In the genomic region with DNA sequence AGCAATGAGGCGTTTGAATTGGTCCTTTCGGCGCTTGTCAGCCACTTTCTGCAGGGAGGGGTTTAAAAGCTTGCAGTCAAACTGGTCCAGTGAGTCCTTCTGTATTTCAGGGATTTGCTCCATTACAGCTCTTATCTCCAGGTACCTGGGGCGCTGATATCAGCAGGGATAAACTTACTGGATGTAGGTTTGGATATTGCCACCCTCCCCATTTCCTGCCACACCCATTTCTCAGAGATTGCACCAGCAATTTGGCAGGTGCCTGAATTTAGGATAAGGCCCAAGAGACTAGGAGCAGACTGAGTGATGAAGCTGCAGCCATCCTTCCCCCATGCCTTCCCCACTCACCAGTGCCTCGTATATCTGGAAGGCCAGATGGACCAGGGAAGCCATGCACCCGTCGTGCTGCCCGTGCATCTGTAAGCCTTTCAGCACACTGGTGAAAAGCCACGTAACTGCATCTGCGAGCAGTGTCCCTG, we compare ENCODE assay signal across 25 cellular contexts. TPM values are rescaled to one million over a fixed set of nuclear protein-coding genes. Genes with fewer than 3 reads are reported as not detected.
DNase-seq lines count a peak whose midpoint lies in the region; ATAC-seq and TF ChIP-seq lines count a peak whose summit lies in the region.
"Had no signal": no experiment of that assay in that cellular context is flagged by ENCODE, and none has a peak within 500 bp of the region (broad histone marks: within the 10 kb centered on the region; RNA-seq: fewer than 3 reads in every experiment).

No MANE protein-coding gene starts in this region.

- H3K9me2 ChIP-seq in PC-3 (replicated peaks; ENCODE audit: low read length) = no peaks in the 10 kb centered on the region

- intact Hi-C loops in activated naive CD4-positive, alpha-beta T cell treated with anti-CD3 and anti-CD28 coated beads for 36 hours (cut with micrococcal nuclease) = no loop called here
- intact Hi-C loops in PC-3 (cut with micrococcal nuclease) (no loop called here), right cardiac atrium (cut with DNase I) (no loop called here)
- intact Hi-C loops in dendritic cell treated with granulocyte-macrophage colony-stimulating factor and Interleukin-4, amounts not matched to agents 40 ng/mL and 50 ng/mL, for 4 days (cut with micrococcal nuclease) = no loop called here

- POLR2A ChIA-PET in PC-3 (lab: Charles Lee; ENCODE audit: unreplicated experiment) = interaction anchor here (0.5 kb wide), 1 partner anchor 9 kb away, joined by 3 read pairs; no protein-coding TSS in a partner anchor

- H3K4me1 ChIP-seq in PC-3 (ENCODE audit: insufficient read depth, low read length) (no peaks in the 10 kb centered on the region), right cardiac atrium (ENCODE audit: control insufficient read depth, insufficient read depth, low read length) (peaks cover 2% of the 10 kb centered on the region)
- H3K4me1 ChIP-seq: ascending aorta, sigmoid colon had no signal

- H3K4me1 Mint-ChIP-seq in activated naive CD4-positive, alpha-beta T cell treated with anti-CD3 and anti-CD28 coated beads for 36 hours (ENCODE audit: low read depth) = peaks cover 3% of the 10 kb centered on the region
- peaks cover 5% of the 10 kb centered on the region for H3K4me1 Mint-ChIP-seq in dendritic cell treated with granulocyte-macrophage colony-stimulating factor and Interleukin-4, amounts not matched to agents 40 ng/mL and 50 ng/mL, for 4 days (ENCODE audit: low read depth)
- H3K4me1 Mint-ChIP-seq in type B pancreatic cell (ENCODE audit: unreplicated experiment) = no peaks in the 10 kb centered on the region

- no TSS peak for BruUV-seq in PC-3 (replicated peaks; lab: Mats Ljungman, UMichigan)

- peaks cover 50% of the 10 kb centered on the region for H3K36me3 Mint-ChIP-seq in activated naive CD4-positive, alpha-beta T cell treated with anti-CD3 and anti-CD28 coated beads for 36 hours (ENCODE audit: low read depth)
- peaks cover 6 to 23% of the 10 kb centered on the region in 2 donors for H3K36me3 Mint-ChIP-seq in activated naive CD4-positive, alpha-beta T cell treated with anti-CD3 and anti-CD28 coated beads, Interleukin-2, amount 50 U/mL, for 72 hours
- no peaks in the 10 kb centered on the region for H3K36me3 Mint-ChIP-seq in dendritic cell treated with granulocyte-macrophage colony-stimulating factor and Interleukin-4, amounts not matched to agents 40 ng/mL and 50 ng/mL, for 4 days (ENCODE audit: low read depth)
- H3K36me3 Mint-ChIP-seq in type B pancreatic cell = peaks cover 21% of the 10 kb centered on the region

- H3K4me3 Mint-ChIP-seq in activated naive CD4-positive, alpha-beta T cell treated with anti-CD3 and anti-CD28 coated beads for 36 hours = no peak overlapping the region
- no peak overlapping the region for H3K4me3 Mint-ChIP-seq in dendritic cell treated with granulocyte-macrophage colony-stimulating factor and Interleukin-4, amounts not matched to agents 40 ng/mL and 50 ng/mL, for 4 days
- H3K4me3 Mint-ChIP-seq in type B pancreatic cell = no peak overlapping the region

- DNase-seq in activated naive CD4-positive, alpha-beta T cell treated with anti-CD3 and anti-CD28 coated beads for 36 hours = no peak
- no peak for DNase-seq in activated naive CD4-positive, alpha-beta T cell treated with anti-CD3 and anti-CD28 coated beads, Interleukin-2, amount 50 U/mL, for 72 hours (ENCODE audit: low spot score in 2 of 2)
- no peak for DNase-seq in PC-3
- DNase-seq in type B pancreatic cell (ENCODE audit: extremely low spot score, unreplicated experiment) = no peak
- DNase-seq in stimulated activated CD4-positive, alpha-beta T cell treated with anti-CD3 and anti-CD28 coated beads, Interleukin-2, amount 100 ng/mL, for 48 hours = no peak
- DNase-seq in right cardiac atrium = no peak
- DNase-seq: activated naive CD4-positive, alpha-beta T cell treated with Interleukin-2 at 50 U/mL for 16 hours; activated T-cell treated with anti-CD3 and anti-CD28 coated beads for 4 hours; caudate nucleus; dermis blood vessel endothelial cell; DMS79 treated with DMSO at 0.1 percent for 48 hours; H7; hypothalamus; NCI-H1048; NCI-H1694 treated with DMSO at 0.1 percent for 48 hours; NCI-H526 treated with DMSO at 0.1 percent for 48 hours; sigmoid colon; stimulated activated CD8-positive, alpha-beta memory T cell treated with anti-CD3 and anti-CD28 coated beads, Interleukin-4, amount 100 ng/mL, for 48 hours; T-helper 2 cell had no signal

- H3F3A ChIP-seq in PC-3 (ENCODE audit: low read length, unreplicated experiment) = no peaks in the 10 kb centered on the region

- H3K79me2 ChIP-seq in PC-3 (ENCODE audit: low read length) = peaks cover 8% of the 10 kb centered on the region

- peak overlapping the region; percentile 65 for H3K27ac Mint-ChIP-seq in activated naive CD4-positive, alpha-beta T cell treated with anti-CD3 and anti-CD28 coated beads for 36 hours
- H3K27ac Mint-ChIP-seq in activated naive CD4-positive, alpha-beta T cell treated with anti-CD3 and anti-CD28 coated beads, Interleukin-2, amount 50 U/mL, for 72 hours = peak overlapping the region in 1 of 2 donors; percentile 81
- H3K27ac Mint-ChIP-seq in dendritic cell treated with granulocyte-macrophage colony-stimulating factor and Interleukin-4, amounts not matched to agents 40 ng/mL and 50 ng/mL, for 4 days = peak overlapping the region; percentile 39
- H3K27ac Mint-ChIP-seq in type B pancreatic cell = peak overlapping the region; percentile 72

- H2AFZ ChIP-seq in PC-3 (ENCODE audit: low read length) = no peak overlapping the region

- H3K4me2 ChIP-seq in PC-3 (ENCODE audit: low read length) = no peak overlapping the region

- TF ChIP-seq CTCF in PC-3 (conservative IDR thresholded peaks at IDR 0.05; ENCODE audit: low read depth, low read length) (no peak), type B pancreatic cell (conservative IDR thresholded peaks at IDR 0.05) (no peak)

- H3K9me3 Mint-ChIP-seq in activated naive CD4-positive, alpha-beta T cell treated with anti-CD3 and anti-CD28 coated beads for 36 hours = no peaks in the 10 kb centered on the region
- H3K9me3 Mint-ChIP-seq in activated naive CD4-positive, alpha-beta T cell treated with anti-CD3 and anti-CD28 coated beads, Interleukin-2, amount 50 U/mL, for 72 hours = no peaks in the 10 kb centered on the region
- H3K9me3 Mint-ChIP-seq in dendritic cell treated with granulocyte-macrophage colony-stimulating factor and Interleukin-4, amounts not matched to agents 40 ng/mL and 50 ng/mL, for 4 days = no peaks in the 10 kb centered on the region
- H3K9me3 Mint-ChIP-seq in type B pancreatic cell = no peaks in the 10 kb centered on the region

- H3K27me3 ChIP-seq in PC-3 (ENCODE audit: low read length) = no peaks in the 10 kb centered on the region
- H3K27me3 ChIP-seq in right cardiac atrium (ENCODE audit: control insufficient read depth, insufficient read depth) = no peaks in the 10 kb centered on the region
- H3K27me3 ChIP-seq: ascending aorta, sigmoid colon had no signal

- H4K20me1 ChIP-seq in PC-3 (ENCODE audit: low read length) = peaks cover 2% of the 10 kb centered on the region; the same call in 1 of the 2 replicates

- no peak overlapping the region for H3K4me3 ChIP-seq in PC-3 (ENCODE audit: low read length)
- no peak overlapping the region for H3K4me3 ChIP-seq in right cardiac atrium (ENCODE audit: low read length)
- H3K4me3 ChIP-seq: ascending aorta, sigmoid colon, SK-N-MC had no signal

- H3K27me3 Mint-ChIP-seq in activated naive CD4-positive, alpha-beta T cell treated with anti-CD3 and anti-CD28 coated beads for 36 hours (ENCODE audit: low read depth) = no peaks in the 10 kb centered on the region
- H3K27me3 Mint-ChIP-seq in dendritic cell treated with granulocyte-macrophage colony-stimulating factor and Interleukin-4, amounts not matched to agents 40 ng/mL and 50 ng/mL, for 4 days = no peaks in the 10 kb centered on the region
- no peaks in the 10 kb centered on the region for H3K27me3 Mint-ChIP-seq in type B pancreatic cell

- 84% methylated on average over 10 of the region's 10 CpGs for WGBS in right cardiac atrium

- CTCF ChIA-PET in activated naive CD4-positive, alpha-beta T cell treated with anti-CD3 and anti-CD28 coated beads for 36 hours (lab: Charles Lee) = interaction anchor here (0.6 to 0.9 kb wide), 2 partner anchors 36 to 295 kb away, joined by 3 to 4 read pairs; a partner anchor contains a TSS
- CTCF ChIA-PET in PC-3 (lab: Charles Lee) = interaction anchor here (0.5 kb wide), 1 partner anchor 9 kb away, joined by 4 read pairs; no protein-coding TSS in a partner anchor

- H3K9me3 ChIP-seq in PC-3 (ENCODE audit: low read length) (no peaks in the 10 kb centered on the region), right cardiac atrium (ENCODE audit: control insufficient read depth, low read length) (no peaks in the 10 kb centered on the region)
- H3K9me3 ChIP-seq: ascending aorta, sigmoid colon had no signal

- H3K9ac ChIP-seq in PC-3 (ENCODE audit: low read length) = no peak overlapping the region

- no peak for ATAC-seq in activated naive CD4-positive, alpha-beta T cell treated with anti-CD3 and anti-CD28 coated beads, Interleukin-2, amount 50 U/mL, for 72 hours
- ATAC-seq in PC-3 (peak; percentile 8; the same call in 1 of the 2 replicates), right cardiac atrium (no peak), HG02970 (IDR thresholded peaks at IDR 0.05; ENCODE audit: low FRiP score, unreplicated experiment) (no peak)

- peaks cover 90% of the 10 kb centered on the region for H3K36me3 ChIP-seq in PC-3 (ENCODE audit: low read depth, low read length)

- H3K27ac ChIP-seq in PC-3 (ENCODE audit: low read length) (no peak overlapping the region), right cardiac atrium (ENCODE audit: low read length) (no peak overlapping the region)
- H3K27ac ChIP-seq: ascending aorta, HL-60, sigmoid colon, SK-N-MC had no signal

RNA-seq across cellular contexts. Expression of a gene that starts 7.6 kb away (rescaled TPM):
- total RNA-seq in activated naive CD4-positive, alpha-beta T cell treated with anti-CD3 and anti-CD28 coated beads for 36 hours = 10 to 100 TPM; 47.5 to 50.1 TPM
- total RNA-seq in activated naive CD4-positive, alpha-beta T cell treated with anti-CD3 and anti-CD28 coated beads, Interleukin-2, amount 50 U/mL, for 72 hours = 10 to 100 TPM; 34.2 to 57.1 TPM
- 61.4 and 69.7 TPM in 2 replicates for total RNA-seq in PC-3 (2014; rRNA removed)
- 57.4 and 60.8 TPM in 2 replicates for total RNA-seq in type B pancreatic cell (ENCODE audit: low replicate concordance)
- 10 to 100 TPM; 14.1 to 24.8 (median 15.6) TPM for total RNA-seq in right cardiac atrium
- 13.9 TPM for polyA plus RNA-seq in right cardiac atrium

RNA-seq across cellular contexts. Expression of a gene that starts 7.8 kb away (rescaled TPM):
- 10 to 100 TPM; 26.2 to 26.5 TPM for total RNA-seq in activated naive CD4-positive, alpha-beta T cell treated with anti-CD3 and anti-CD28 coated beads for 36 hours
- total RNA-seq in activated naive CD4-positive, alpha-beta T cell treated with anti-CD3 and anti-CD28 coated beads, Interleukin-2, amount 50 U/mL, for 72 hours = 10 to 100 TPM; 40.7 to 49.1 TPM
- 89.7 and 93.9 TPM in 2 replicates for total RNA-seq in PC-3 (2014; rRNA removed)
- total RNA-seq in type B pancreatic cell (ENCODE audit: low replicate concordance) = 122 and 135 TPM in 2 replicates
- total RNA-seq in right cardiac atrium = 10 to 100 TPM; 70.3 to 84.1 (median 71.9) TPM
- 95.0 TPM for polyA plus RNA-seq in right cardiac atrium

RNA-seq across cellular contexts. Expression of a gene that starts 14.4 kb away (rescaled TPM):
- under 1 TPM; 0.10 to 0.17 TPM for total RNA-seq in activated naive CD4-positive, alpha-beta T cell treated with anti-CD3 and anti-CD28 coated beads for 36 hours
- under 1 TPM; 0.12 to 0.48 TPM for total RNA-seq in activated naive CD4-positive, alpha-beta T cell treated with anti-CD3 and anti-CD28 coated beads, Interleukin-2, amount 50 U/mL, for 72 hours
- total RNA-seq in PC-3 (2014; rRNA removed) (0.22 and 0.75 TPM in 2 replicates), type B pancreatic cell (ENCODE audit: low replicate concordance) (1.5 and 2.9 TPM in 2 replicates), right cardiac atrium (1 to 10 TPM in 3 of 4 donors, under 1 TPM in 1; 0.82 to 2.5 (median 1.7) TPM)
- 1.1 TPM for polyA plus RNA-seq in right cardiac atrium
- total RNA-seq: ascending aorta, H7, urinary bladder had no signal

RNA-seq across cellular contexts. Expression of a gene that starts 47.2 kb away (rescaled TPM):
- total RNA-seq in activated naive CD4-positive, alpha-beta T cell treated with anti-CD3 and anti-CD28 coated beads for 36 hours = 10 to 100 TPM; 23.0 to 24.6 TPM
- 10 to 100 TPM; 23.0 to 35.0 TPM for total RNA-seq in activated naive CD4-positive, alpha-beta T cell treated with anti-CD3 and anti-CD28 coated beads, Interleukin-2, amount 50 U/mL, for 72 hours
- 28.5 and 40.0 TPM in 2 replicates for total RNA-seq in PC-3 (2014; rRNA removed)
- 34.7 and 44.5 TPM in 2 replicates for total RNA-seq in type B pancreatic cell (ENCODE audit: low replicate concordance)
- total RNA-seq in right cardiac atrium = 10 to 100 TPM; 17.2 to 23.9 (median 20.1) TPM
- 15.5 TPM for polyA plus RNA-seq in right cardiac atrium

RNA-seq across cellular contexts. Expression of a gene that starts 51.3 kb away (rescaled TPM):
- 10 to 100 TPM; 74.9 to 93.2 TPM for total RNA-seq in activated naive CD4-positive, alpha-beta T cell treated with anti-CD3 and anti-CD28 coated beads for 36 hours
- 100 to 1,000 TPM; 109 to 110 TPM for total RNA-seq in activated naive CD4-positive, alpha-beta T cell treated with anti-CD3 and anti-CD28 coated beads, Interleukin-2, amount 50 U/mL, for 72 hours
- total RNA-seq in PC-3 (2014; rRNA removed) (42.3 and 50.6 TPM in 2 replicates), type B pancreatic cell (ENCODE audit: low replicate concordance) (39.2 and 61.1 TPM in 2 replicates), right cardiac atrium (10 to 100 TPM; 10.4 to 18.5 (median 14.7) TPM)
- polyA plus RNA-seq in right cardiac atrium = 4.9 TPM
